In the genomic region with DNA sequence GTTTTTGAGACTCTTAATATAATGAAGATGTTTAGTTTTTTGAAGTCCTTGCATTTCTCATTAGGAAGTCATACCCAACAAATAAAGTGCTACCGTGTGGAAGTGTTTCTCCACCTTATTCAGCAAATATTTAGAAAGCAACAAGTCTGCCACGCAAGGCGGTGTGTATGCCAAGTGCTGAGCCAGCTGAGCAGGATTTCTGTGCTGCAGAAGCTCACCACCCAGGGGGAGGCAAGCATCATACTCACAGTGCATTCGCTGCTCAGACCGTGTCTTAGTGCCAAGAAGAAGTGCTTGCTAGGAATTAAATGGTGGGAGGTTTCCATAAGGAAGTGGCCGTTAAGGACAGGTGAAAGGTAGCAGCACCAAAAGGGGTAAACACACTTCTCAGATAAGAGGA, we compare ENCODE assay signal across 27 cellular contexts.
"Had no signal": no experiment of that assay in that cellular context is flagged by ENCODE, and none has a peak within 500 bp of the region (broad histone marks: within the 10 kb centered on the region; RNA-seq: fewer than 3 reads in every experiment).

No MANE protein-coding gene starts in this region.

- H3K27ac ChIP-seq: heart right ventricle, skin epidermis, vagina had no signal

- H3K4me3 Mint-ChIP-seq: activated CD8-positive, alpha-beta memory T cell treated with anti-CD3 and anti-CD28 coated beads, Interleukin-2, amount 10 ng/mL, durations not matched to agents 7 days and 5 days; activated CD8-positive, alpha-beta T cell treated with anti-CD3 and anti-CD28 coated beads, Interleukin-2, amount 10 ng/mL, durations not matched to agents 7 days and 5 days; activated naive CD4-positive, alpha-beta T cell treated with anti-CD3 and anti-CD28 coated beads, Interleukin-2, amount 50 U/mL, for 24 hours; activated naive CD8-positive, alpha-beta T cell treated with anti-CD3 and anti-CD28 coated beads, Interleukin-2, amount 50 U/mL, for 24 hours; nephron; T-helper 17 cell; type B pancreatic cell; WTC11 had no signal

- H3K27ac Mint-ChIP-seq: activated CD8-positive, alpha-beta memory T cell treated with anti-CD3 and anti-CD28 coated beads, Interleukin-2, amount 10 ng/mL, durations not matched to agents 7 days and 5 days; activated CD8-positive, alpha-beta T cell treated with anti-CD3 and anti-CD28 coated beads, Interleukin-2, amount 10 ng/mL, durations not matched to agents 7 days and 5 days; activated naive CD4-positive, alpha-beta T cell treated with anti-CD3 and anti-CD28 coated beads, Interleukin-2, amount 50 U/mL, for 24 hours; activated naive CD8-positive, alpha-beta T cell treated with anti-CD3 and anti-CD28 coated beads, Interleukin-2, amount 50 U/mL, for 24 hours; activated T-helper 2 cell treated with anti-CD3 and anti-CD28 coated beads, Interferon-gamma antibody, Interleukin-2, Interleukin-4, amounts not matched to agents 10 μg/mL and 5 μg/mL and 100 μg/mL, durations not matched to agents 14 hours and 24 hours and 36 hours; nephron; T-helper 17 cell; type B pancreatic cell; WTC11 had no signal

- H3K36me3 ChIP-seq: vagina had no signal

- H3K4me1 ChIP-seq: heart right ventricle, vagina had no signal

- H3K27me3 ChIP-seq: heart right ventricle, vagina had no signal

- H3K36me3 Mint-ChIP-seq: activated CD8-positive, alpha-beta memory T cell treated with anti-CD3 and anti-CD28 coated beads, Interleukin-2, amount 10 ng/mL, durations not matched to agents 7 days and 5 days; activated naive CD4-positive, alpha-beta T cell treated with anti-CD3 and anti-CD28 coated beads, Interleukin-2, amount 50 U/mL, for 24 hours had no signal

- H3K4me3 ChIP-seq: heart right ventricle, skin epidermis, vagina had no signal

- H3K9me3 ChIP-seq: vagina had no signal

- H3K4me1 Mint-ChIP-seq: activated CD8-positive, alpha-beta memory T cell treated with anti-CD3 and anti-CD28 coated beads, Interleukin-2, amount 10 ng/mL, durations not matched to agents 7 days and 5 days; activated naive CD4-positive, alpha-beta T cell treated with anti-CD3 and anti-CD28 coated beads, Interleukin-2, amount 50 U/mL, for 24 hours; activated naive CD8-positive, alpha-beta T cell treated with anti-CD3 and anti-CD28 coated beads, Interleukin-2, amount 50 U/mL, for 24 hours; nephron; T-helper 17 cell had no signal

- ATAC-seq: activated CD8-positive, alpha-beta memory T cell treated with anti-CD3 and anti-CD28 coated beads, Interleukin-2, amount 10 ng/mL, durations not matched to agents 7 days and 5 days; activated CD8-positive, alpha-beta T cell treated with anti-CD3 and anti-CD28 coated beads, Interleukin-2, amount 10 ng/mL, durations not matched to agents 7 days and 5 days; activated naive CD8-positive, alpha-beta T cell treated with anti-CD3 and anti-CD28 coated beads, Interleukin-2, amount 50 U/mL, for 24 hours; esophagus mucosa; heart right ventricle; left lobe of liver; sciatic nerve; stimulated activated naive CD8-positive, alpha-beta T cell treated with anti-CD3 and anti-CD28 coated beads, Interleukin-15, Interleukin-2, amounts not matched to agents 100 U/mL and 50 U/mL, for 24 hours; T-helper 17 cell; WTC11 had no signal

- H3K27me3 Mint-ChIP-seq: activated CD8-positive, alpha-beta memory T cell treated with anti-CD3 and anti-CD28 coated beads, Interleukin-2, amount 10 ng/mL, durations not matched to agents 7 days and 5 days; T-helper 17 cell; type B pancreatic cell had no signal

- DNase-seq: activated CD4-positive, alpha-beta T cell treated with anti-CD3 and anti-CD28 coated beads for 1 hour; activated CD4-positive, alpha-beta T cell treated with anti-CD3 and anti-CD28 coated beads, Interleukin-2, amount 50 U/mL, for 1 hour; activated CD8-positive, alpha-beta memory T cell treated with anti-CD3 and anti-CD28 coated beads, Interleukin-2, amount 10 ng/mL, durations not matched to agents 7 days and 5 days; activated CD8-positive, alpha-beta T cell treated with anti-CD3 and anti-CD28 coated beads, Interleukin-2, amount 10 ng/mL, durations not matched to agents 7 days and 5 days; activated naive CD8-positive, alpha-beta T cell treated with anti-CD3 and anti-CD28 coated beads, Interleukin-2, amount 50 U/mL, for 24 hours; activated T-cell treated with anti-CD3 and anti-CD28 coated beads, Interleukin-2, amount 50 U/mL, for 48 hours; amygdala; caudate nucleus; cortex of kidney; foreskin fibroblast; heart right ventricle; kidney glomerular epithelial cell; stimulated activated CD4-positive, alpha-beta T cell treated with anti-CD3 and anti-CD28 coated beads, Interleukin-12 subunit alpha, Interleukin-12 subunit beta, amount 100 ng/mL, for 4 hours; stimulated activated CD4-positive, alpha-beta T cell treated with anti-CD3 and anti-CD28 coated beads, Interleukin-4, amount 100 ng/mL, for 1 hour; stimulated activated naive CD8-positive, alpha-beta T cell treated with anti-CD3 and anti-CD28 coated beads, Interleukin-15, Interleukin-2, amounts not matched to agents 100 U/mL and 50 U/mL, for 24 hours; T-helper 17 cell; T1000 had no signal
